ENCODE assay signal across 14 cellular contexts in genomic region chr16:50680556-50680893, GRCh38. TPM values are rescaled to one million over a fixed set of nuclear protein-coding genes. Genes with fewer than 3 reads are reported as not detected.
DNase-seq lines count a peak whose midpoint lies in the region; ATAC-seq, FAIRE-seq and TF ChIP-seq lines count a peak whose summit lies in the region.
"Had no signal": no experiment of that assay in that cellular context is flagged by ENCODE, and none has a peak within 500 bp of the region (broad histone marks: within the 10 kb centered on the region; RNA-seq: fewer than 3 reads in every experiment).

No MANE protein-coding gene starts in this region.

- no peak overlapping the region for H2AFZ ChIP-seq in GM12878 (ENCODE audit: control insufficient read depth, low read depth, low read length)

- no peaks in the 10 kb centered on the region for H3K9me3 Mint-ChIP-seq in T-helper 1 cell treated with Interleukin-12 subunit alpha and Interleukin-12 subunit beta and Interleukin-4 antibody, amounts not matched to agents 30 μg/mL and 1 μg/mL, for 36 hours
- H3K9me3 Mint-ChIP-seq: HFFc6 had no signal

- no peak for TF ChIP-seq POLR2A in GM12878 (IDR thresholded peaks at IDR 0.05; ENCODE audit: low read depth, low read length)

- H3K27me3 Mint-ChIP-seq in T-helper 1 cell treated with Interleukin-12 subunit alpha and Interleukin-12 subunit beta and Interleukin-4 antibody, amounts not matched to agents 30 μg/mL and 1 μg/mL, for 36 hours (ENCODE audit: low read depth): no peaks in the 10 kb centered on the region

- peaks cover 44% of the 10 kb centered on the region for H3K36me3 Mint-ChIP-seq in T-helper 1 cell treated with Interleukin-12 subunit alpha and Interleukin-12 subunit beta and Interleukin-4 antibody, amounts not matched to agents 30 μg/mL and 1 μg/mL, for 36 hours (ENCODE audit: low read depth)

- peak overlapping the region; percentile 87 for H3K27ac Mint-ChIP-seq in T-helper 1 cell treated with Interleukin-12 subunit alpha and Interleukin-12 subunit beta and Interleukin-4 antibody, amounts not matched to agents 30 μg/mL and 1 μg/mL, for 36 hours
- H3K27ac Mint-ChIP-seq: HFFc6 had no signal

- CTCF ChIA-PET in GM12878 (lab: Yijun Ruan, JAX): interaction anchor here (0.9 to 20.9 kb wide), 11 partner anchors 13 to 559 kb away, joined by 3 to 636 read pairs (median 5); partner anchors contain the start of gene CYLD

- peak overlapping the region; percentile 84 for H3K27ac ChIP-seq in GM12878 (ENCODE audit: control insufficient read depth, insufficient read depth)
- H3K27ac ChIP-seq in psoas muscle: no peak overlapping the region
- H3K27ac ChIP-seq: 22Rv1, cardiac muscle cell had no signal

- WGBS in GM12878 (ENCODE audit: insufficient coverage, insufficient replicate concordance, low lambda C conversion rate, missing lambda C conversion rate): 22% methylated on average over 3 of the region's 3 CpGs
- WGBS in psoas muscle, 3 donors: 91 to 98% (median 93%) methylated on average over 3 of the region's 3 CpGs

- no peaks in the 10 kb centered on the region for H4K20me1 ChIP-seq in GM12878 (ENCODE audit: control insufficient read depth, insufficient read depth)

- in situ Hi-C loops in GM12878 (cut with MboI): no loop called here

- H3K36me3 ChIP-seq in GM12878 (ENCODE audit: control insufficient read depth in 2 of 2, insufficient read depth in 2 of 2, low read length in 1 of 2): peaks cover 1 to 15% of the 10 kb centered on the region in 2 experiments; a peak in 3 of 4 replicates
- H3K36me3 ChIP-seq in psoas muscle (ENCODE audit: insufficient read depth in 1 of 2, low read depth in 1 of 2): no peaks in the 10 kb centered on the region
- H3K36me3 ChIP-seq: cardiac muscle cell had no signal

- H3K4me1 ChIP-seq in GM12878 (ENCODE audit: control insufficient read depth, insufficient read depth, low read length): peaks cover 44% of the 10 kb centered on the region
- H3K4me1 ChIP-seq in psoas muscle: no peaks in the 10 kb centered on the region

- H3K9me3 ChIP-seq in GM12878 (replicated peaks; ENCODE audit: control insufficient read depth, insufficient read depth, low read length) (no peaks in the 10 kb centered on the region; the same call in 2 of the 3 replicates), psoas muscle (no peaks in the 10 kb centered on the region)

- intact Hi-C loops in GM12878 (cut with micrococcal nuclease; ENCODE audit: unreplicated experiment) (loop anchor here (5.0 kb wide), 1 partner anchor 408 kb away; no protein-coding TSS in a partner anchor), psoas muscle (cut with DNase I) (no loop called here)

- FAIRE-seq in GM18507 (lab: Jason Lieb, UNC): peak; percentile 55
- FAIRE-seq in GM12878 (lab: Jason Lieb, UNC): no peak

- H3K79me2 ChIP-seq in GM12878 (ENCODE audit: control insufficient read depth, insufficient read depth, low read length): peaks cover 43% of the 10 kb centered on the region

- POLR2A ChIA-PET in GM12878 (lab: Charles Lee): interaction anchor here (0.6 to 8.0 kb wide), 12 partner anchors 8 to 66 kb away, joined by 3 to 116 read pairs (median 6); partner anchors contain the start of gene CYLD

- ATAC-seq in GM12878 (no peak), psoas muscle (no peak)

- H3K27me3 ChIP-seq in GM12878 (replicated peaks in 1 of 2; ENCODE audit: control insufficient read depth in 2 of 2, insufficient read depth in 2 of 2, low read length in 1 of 2): no peaks in the 10 kb centered on the region
- no peaks in the 10 kb centered on the region for H3K27me3 ChIP-seq in psoas muscle (ENCODE audit: insufficient read depth in 3 of 3, low read length in 2 of 3)
- H3K27me3 ChIP-seq: cardiac muscle cell had no signal

- peaks cover 81% of the 10 kb centered on the region for H3K4me1 Mint-ChIP-seq in T-helper 1 cell treated with Interleukin-12 subunit alpha and Interleukin-12 subunit beta and Interleukin-4 antibody, amounts not matched to agents 30 μg/mL and 1 μg/mL, for 36 hours (ENCODE audit: low read depth)

- H3K4me3 Mint-ChIP-seq in T-helper 1 cell treated with Interleukin-12 subunit alpha and Interleukin-12 subunit beta and Interleukin-4 antibody, amounts not matched to agents 30 μg/mL and 1 μg/mL, for 36 hours: peak overlapping the region; percentile 94
- H3K4me3 Mint-ChIP-seq: HFFc6 had no signal

- TF ChIP-seq EP300 in GM12878 (IDR thresholded peaks at IDR 0.05; ENCODE audit: borderline replicate concordance in 1 of 2, control insufficient read depth in 1 of 2, low read depth in 2 of 2, low read length in 2 of 2): no peak

- H3K9ac ChIP-seq in GM12878 (ENCODE audit: control insufficient read depth, insufficient read depth, low read length): peak overlapping the region; percentile 78

- RAD21 ChIA-PET in GM12878 (lab: Charles Lee; ENCODE audit: unreplicated experiment): interaction anchor here (1.0 to 29.0 kb wide), 7 partner anchors 11 to 126 kb away, joined by 3 to 578 read pairs (median 12); partner anchors contain the start of gene CYLD

- TF ChIP-seq CTCF in GM12878 (IDR thresholded peaks at IDR 0.05 in 2 of 3, conservative IDR thresholded peaks at IDR 0.05 in 1 of 3; ENCODE audit: control insufficient read depth in 2 of 3, extremely low read depth in 1 of 3, insufficient read depth in 1 of 3, low read depth in 3 of 3, low read length in 3 of 3) (no peak), psoas muscle (IDR thresholded peaks at IDR 0.05) (no peak)

- SMC1A ChIA-PET in GM12878 (lab: Charles Lee; ENCODE audit: uncharacterized antibody, unreplicated experiment): interaction anchor here (1.2 to 24.8 kb wide), 8 partner anchors 9 to 70 kb away, joined by 3 to 600 read pairs (median 21); partner anchors contain the start of genes CYLD and NOD2

- DNase-seq in T-helper 1 cell (no peak), GM18507 (ENCODE audit: extremely low spot score, insufficient read length, low read depth) (no peak), GM12878 (ENCODE audit: low read depth, low spot score) (no peak), psoas muscle (no peak), AG08395 (ENCODE audit: low spot score) (no peak), midbrain (lab: John Stamatoyannopoulos, UW) (no peak)
- no peak for DNase-seq in stimulated activated naive CD4-positive, alpha-beta T cell treated with Interleukin-2 at 50 U/mL for 16 hours (lab: John Stamatoyannopoulos, UW)
- DNase-seq: HFFc6, islet precursor cell, NCI-H1694, occipital lobe had no signal

- H3K4me2 ChIP-seq in GM12878 (ENCODE audit: control insufficient read depth, insufficient read depth): peak overlapping the region; percentile 88

- no peak for TF ChIP-seq RAD21 in GM12878 (IDR thresholded peaks at IDR 0.05; ENCODE audit: insufficient read depth, low read depth, low read length)

- BruUV-seq in GM12878 (replicated peaks; lab: Mats Ljungman, UMichigan): TSS peak; percentile 50

- peak overlapping the region; percentile 72 for H3K4me3 ChIP-seq in GM12878
- H3K4me3 ChIP-seq in psoas muscle: peak overlapping the region; percentile 43
- H3K4me3 ChIP-seq: cardiac muscle cell had no signal

TF ChIP-seq in GM12878, 131 proteins besides CTCF, POLR2A, EP300 and RAD21:
- no peak for TF ChIP-seq SUZ12 (IDR thresholded peaks at IDR 0.05; ENCODE audit: unreplicated experiment)
- no peak for TF ChIP-seq ZNF217 (IDR thresholded peaks at IDR 0.05)
- TF ChIP-seq HCFC1 (IDR thresholded peaks at IDR 0.05; ENCODE audit: low read length): no peak
- 0 out of 2 replicates have a peak, but pooled peaks have one; percentile 4 for TF ChIP-seq MXI1 (IDR thresholded peaks at IDR 0.05; ENCODE audit: low read depth, low read length)

RNA-seq across cellular contexts. Expression of gene SNX20, which starts 0.6 kb away (rescaled TPM):
- total RNA-seq in GM12878 (2013; cell fraction: nucleolus; rRNA removed): 27.1 and 29.2 TPM in 2 replicates
- total RNA-seq in GM12878 (2014; rRNA removed) (21.9 and 22.3 TPM in 2 replicates), GM12878 (2014; rRNA removed; fragmentation: Illumina TruSeq; extraction: Trizol) (20.2 and 21.9 TPM in 2 replicates), GM12878 (2021) (21.4 and 24.1 TPM in 2 replicates), psoas muscle (1 to 10 TPM in 2 of 4 donors, under 1 TPM in 2; 0.78 to 1.8 (median 1.3) TPM)
- 8.8 TPM for polyA plus RNA-seq in GM12878 (2011; ENCODE audit: low read depth)
- polyA plus RNA-seq in GM12878 (2011; rRNA removed) (24.3 and 30.8 TPM in 2 replicates), GM12878 (2014; fragmentation: Illumina TruSeq; extraction: Trizol) (21.4 and 25.0 TPM in 2 replicates), GM12878 (2014; fragmentation: Nextera tagmentation; extraction: Ambion mirVana) (1 to 10 TPM; 4.6 to 6.9 TPM), GM12878 (2014; rRNA removed) (23.6 and 26.3 TPM in 2 replicates), GM12878 (2016; fragmentation: Nextera tagmentation; extraction: Ambion mirVana) (10 to 100 TPM; 18.1 to 22.2 TPM), psoas muscle (1 to 10 TPM in 2 of 3 donors, under 1 TPM in 1; 0.82 to 2.1 (median 1.1) TPM)
- polyA plus RNA-seq in GM12878 (2011; cell fraction: cytosol; rRNA removed): 28.4 and 32.0 TPM in 2 replicates
- 25.9 and 28.6 TPM in 2 replicates for polyA plus RNA-seq in GM12878 (2011; cell fraction: nucleus; rRNA removed)
- 12.8 and 16.6 TPM in 2 replicates for polyA plus RNA-seq in GM12878 (2012)
- 17.4 and 23.7 TPM in 2 replicates for polyA minus RNA-seq in GM12878 (2011; rRNA and poly(A)+ RNA removed)
- 11.6 and 14.7 TPM in 2 replicates for polyA minus RNA-seq in GM12878 (2011; cell fraction: cytosol; rRNA and poly(A)+ RNA removed)
- 9.4 and 13.3 TPM in 2 replicates for polyA minus RNA-seq in GM12878 (2011; cell fraction: nucleus; rRNA and poly(A)+ RNA removed)
- total RNA-seq: cardiac muscle cell, HFFc6 had no signal
- polyA plus RNA-seq: cardiac muscle cell had no signal

RNA-seq across cellular contexts. Expression of gene NOD2, which starts 12.9 kb away (rescaled TPM):
- 190 and 241 TPM in 2 replicates for total RNA-seq in GM12878 (2013; cell fraction: nucleolus; rRNA removed)
- total RNA-seq in GM12878 (2014; rRNA removed): 9.9 and 13.4 TPM in 2 replicates
- 5.8 and 6.9 TPM in 2 replicates for total RNA-seq in GM12878 (2014; rRNA removed; fragmentation: Illumina TruSeq; extraction: Trizol)
- 12.8 and 13.3 TPM in 2 replicates for total RNA-seq in GM12878 (2021)
- 4.5 TPM for polyA plus RNA-seq in GM12878 (2011; ENCODE audit: low read depth)
- polyA plus RNA-seq in GM12878 (2011; rRNA removed): 10.4 and 18.6 TPM in 2 replicates
- 24.3 and 24.8 TPM in 2 replicates for polyA plus RNA-seq in GM12878 (2011; cell fraction: cytosol; rRNA removed)
- polyA plus RNA-seq in GM12878 (2011; cell fraction: nucleus; rRNA removed): 58.1 and 59.5 TPM in 2 replicates
- 8.1 and 9.0 TPM in 2 replicates for polyA plus RNA-seq in GM12878 (2012)
- polyA plus RNA-seq in GM12878 (2014; fragmentation: Illumina TruSeq; extraction: Trizol): 6.6 and 7.6 TPM in 2 replicates
- 1 to 10 TPM; 1.0 to 1.6 TPM for polyA plus RNA-seq in GM12878 (2014; fragmentation: Nextera tagmentation; extraction: Ambion mirVana)
- polyA plus RNA-seq in GM12878 (2014; rRNA removed): 9.9 and 11.6 TPM in 2 replicates
- polyA plus RNA-seq in GM12878 (2016; fragmentation: Nextera tagmentation; extraction: Ambion mirVana): 1 to 10 TPM; 4.3 to 4.5 TPM
- polyA minus RNA-seq in GM12878 (2011; rRNA and poly(A)+ RNA removed): 39.9 and 63.9 TPM in 2 replicates
- polyA minus RNA-seq in GM12878 (2011; cell fraction: cytosol; rRNA and poly(A)+ RNA removed): 13.1 and 17.5 TPM in 2 replicates
- polyA minus RNA-seq in GM12878 (2011; cell fraction: nucleus; rRNA and poly(A)+ RNA removed): 39.9 and 55.8 TPM in 2 replicates
- under 1 TPM; 0.21 to 0.74 (median 0.42) TPM for total RNA-seq in psoas muscle
- under 1 TPM; 0.07 to 0.25 (median 0.21) TPM for polyA plus RNA-seq in psoas muscle
- total RNA-seq: cardiac muscle cell, HFFc6 had no signal

Comparison
In these comparisons a context has a peak if more than half of its experiments do, and no peak if none do; other contexts are left out.
1. RNA of gene SNX20, which starts 0.6 kb away (total RNA-seq): 20.2 to 29.2 TPM in GM12878; 0.78 to 1.8 TPM in psoas muscle; every median in the first group is over 4 times any median in the second.